8 cellular contexts compared by ENCODE assay signal in genomic region chr6:151389640-151390275, GRCh38. TPM values are rescaled to one million over a fixed set of nuclear protein-coding genes. Genes with fewer than 3 reads are reported as not detected.
DNase-seq lines count a peak whose midpoint lies in the region; ATAC-seq and TF ChIP-seq lines count a peak whose summit lies in the region.

No MANE protein-coding gene starts in this region.

- peak; percentile 33 for ATAC-seq in GM18499 (IDR thresholded peaks at IDR 0.05; ENCODE audit: insufficient read depth, unreplicated experiment)
- ATAC-seq in HG02852 (IDR thresholded peaks at IDR 0.05; ENCODE audit: unreplicated experiment): peak; percentile 59
- no peak; the same call in 1 of the 2 replicates for ATAC-seq in WTC11

- H3K4me3 Mint-ChIP-seq in WTC11 (peak overlapping the region; percentile 91), type B pancreatic cell (peak overlapping the region; percentile 93)

- no peaks in the 10 kb centered on the region for H3K27me3 Mint-ChIP-seq in WTC11 (ENCODE audit: low read depth)
- H3K27me3 Mint-ChIP-seq in type B pancreatic cell: no peaks in the 10 kb centered on the region

- peaks cover 14% of the 10 kb centered on the region for H3K36me3 Mint-ChIP-seq in WTC11
- H3K36me3 Mint-ChIP-seq in type B pancreatic cell: peaks cover 9% of the 10 kb centered on the region

- H3K9me3 Mint-ChIP-seq in WTC11: no peaks in the 10 kb centered on the region
- H3K9me3 Mint-ChIP-seq in type B pancreatic cell: no peaks in the 10 kb centered on the region

- CTCF ChIA-PET in WTC11 (lab: Charles Lee): interaction anchor here (0.6 to 1.8 kb wide), 3 partner anchors 17 to 58 kb away, joined by 3 to 8 read pairs (median 3); no protein-coding TSS in a partner anchor

- POLR2A ChIA-PET in WTC11 (lab: Charles Lee): interaction anchor here (1.0 to 1.7 kb wide), 6 partner anchors 16 to 165 kb away, joined by 3 to 6 read pairs (median 4); partner anchors contain the start of gene RMND1

- TF ChIP-seq CTCF in WTC11 (IDR thresholded peaks at IDR 0.05) (no peak), type B pancreatic cell (conservative IDR thresholded peaks at IDR 0.05) (no peak)

- TF ChIP-seq POLR2A in erythroblast (IDR thresholded peaks at IDR 0.05; ENCODE audit: low read length): peak; percentile 88

- H3K4me1 Mint-ChIP-seq in WTC11 (peaks cover 55% of the 10 kb centered on the region), type B pancreatic cell (ENCODE audit: unreplicated experiment) (peaks cover 30% of the 10 kb centered on the region)

- peak overlapping the region; percentile 99 for H3K27ac Mint-ChIP-seq in WTC11
- H3K27ac Mint-ChIP-seq in type B pancreatic cell: peak overlapping the region; percentile 96

- DNase-seq in AG20443 (ENCODE audit: low spot score): peak; percentile 70
- peak; percentile 27 for DNase-seq in NCI-H1694 (lab: John Stamatoyannopoulos, UW)
- DNase-seq in WTC11 (ENCODE audit: low spot score): peak; percentile 28
- no peak for DNase-seq in erythroblast (lab: John Stamatoyannopoulos, UW)
- DNase-seq in middle frontal gyrus (ENCODE audit: extremely low spot score, low spot score): peak; percentile 29
- no peak for DNase-seq in type B pancreatic cell (ENCODE audit: extremely low spot score, unreplicated experiment)

TF ChIP-seq in WTC11, 78 proteins besides CTCF, POLR2A, EP300 and RAD21:
- TF ChIP-seq HMGXB4 (CRISPR knock-in tag; IDR thresholded peaks at IDR 0.05): peak; percentile 69; the same call in 1 of the 2 replicates
- peak; percentile 81; the same call in 1 of the 2 replicates for TF ChIP-seq ZNF138 (CRISPR knock-in tag; conservative IDR thresholded peaks at IDR 0.05)
- peak; percentile 24; the same call in 1 of the 2 replicates for TF ChIP-seq TP53 (CRISPR knock-in tag; IDR thresholded peaks at IDR 0.05)
- 0 out of 2 replicates have a peak, but pooled peaks have one; percentile 44 for TF ChIP-seq SP1 (CRISPR knock-in tag; conservative IDR thresholded peaks at IDR 0.05)
- TF ChIP-seq FOXK1 (CRISPR knock-in tag; IDR thresholded peaks at IDR 0.05): peak; percentile 54
- TF ChIP-seq TCF7 (CRISPR knock-in tag; IDR thresholded peaks at IDR 0.05; ENCODE audit: low read depth): 0 out of 2 replicates have a peak, but pooled peaks have one; percentile 29
- TF ChIP-seq ZNF416 (CRISPR knock-in tag; IDR thresholded peaks at IDR 0.05): 0 out of 2 replicates have a peak, but pooled peaks have one; percentile 80
- TF ChIP-seq, protein P1, sequence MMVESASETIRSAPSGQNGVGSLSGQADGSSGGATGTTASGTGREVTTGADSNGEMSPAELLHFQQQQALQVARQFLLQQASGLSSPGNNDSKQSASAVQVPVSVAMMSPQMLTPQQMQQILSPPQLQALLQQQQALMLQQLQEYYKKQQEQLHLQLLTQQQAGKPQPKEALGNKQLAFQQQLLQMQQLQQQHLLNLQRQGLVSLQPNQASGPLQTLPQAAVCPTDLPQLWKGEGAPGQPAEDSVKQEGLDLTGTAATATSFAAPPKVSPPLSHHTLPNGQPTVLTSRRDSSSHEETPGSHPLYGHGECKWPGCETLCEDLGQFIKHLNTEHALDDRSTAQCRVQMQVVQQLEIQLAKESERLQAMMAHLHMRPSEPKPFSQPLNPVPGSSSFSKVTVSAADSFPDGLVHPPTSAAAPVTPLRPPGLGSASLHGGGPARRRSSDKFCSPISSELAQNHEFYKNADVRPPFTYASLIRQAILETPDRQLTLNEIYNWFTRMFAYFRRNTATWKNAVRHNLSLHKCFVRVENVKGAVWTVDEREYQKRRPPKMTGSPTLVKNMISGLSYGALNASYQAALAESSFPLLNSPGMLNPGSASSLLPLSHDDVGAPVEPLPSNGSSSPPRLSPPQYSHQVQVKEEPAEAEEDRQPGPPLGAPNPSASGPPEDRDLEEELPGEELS (CRISPR knock-in tag; IDR thresholded peaks at IDR 0.05): 0 out of 2 replicates have a peak, but pooled peaks have one; percentile 54
- TF ChIP-seq FOXP1 (CRISPR knock-in tag; IDR thresholded peaks at IDR 0.05; ENCODE audit: borderline replicate concordance): peak; percentile 86; the same call in 1 of the 2 replicates
- 0 out of 2 replicates have a peak, but pooled peaks have one; percentile 37 for TF ChIP-seq EMX1 (CRISPR knock-in tag; IDR thresholded peaks at IDR 0.05)
- TF ChIP-seq, protein P2, sequence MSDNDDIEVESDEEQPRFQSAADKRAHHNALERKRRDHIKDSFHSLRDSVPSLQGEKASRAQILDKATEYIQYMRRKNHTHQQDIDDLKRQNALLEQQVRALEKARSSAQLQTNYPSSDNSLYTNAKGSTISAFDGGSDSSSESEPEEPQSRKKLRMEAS (CRISPR knock-in tag; IDR thresholded peaks at IDR 0.05): peak; percentile 55; the same call in 1 of the 2 replicates
- no peak for TF ChIP-seq ELF4 (CRISPR knock-in tag; IDR thresholded peaks at IDR 0.05; ENCODE audit: low read depth)
- 0 out of 2 replicates have a peak, but pooled peaks have one; percentile 53 for TF ChIP-seq TEAD1 (CRISPR knock-in tag; IDR thresholded peaks at IDR 0.05)
- TF ChIP-seq NFYB (CRISPR knock-in tag; conservative IDR thresholded peaks at IDR 0.05; ENCODE audit: low read depth): 0 out of 2 replicates have a peak, but pooled peaks have one; percentile 8
- TF ChIP-seq ETV6 (CRISPR knock-in tag; IDR thresholded peaks at IDR 0.05): peak; percentile 67; the same call in 1 of the 2 replicates
- TF ChIP-seq, protein P3, sequence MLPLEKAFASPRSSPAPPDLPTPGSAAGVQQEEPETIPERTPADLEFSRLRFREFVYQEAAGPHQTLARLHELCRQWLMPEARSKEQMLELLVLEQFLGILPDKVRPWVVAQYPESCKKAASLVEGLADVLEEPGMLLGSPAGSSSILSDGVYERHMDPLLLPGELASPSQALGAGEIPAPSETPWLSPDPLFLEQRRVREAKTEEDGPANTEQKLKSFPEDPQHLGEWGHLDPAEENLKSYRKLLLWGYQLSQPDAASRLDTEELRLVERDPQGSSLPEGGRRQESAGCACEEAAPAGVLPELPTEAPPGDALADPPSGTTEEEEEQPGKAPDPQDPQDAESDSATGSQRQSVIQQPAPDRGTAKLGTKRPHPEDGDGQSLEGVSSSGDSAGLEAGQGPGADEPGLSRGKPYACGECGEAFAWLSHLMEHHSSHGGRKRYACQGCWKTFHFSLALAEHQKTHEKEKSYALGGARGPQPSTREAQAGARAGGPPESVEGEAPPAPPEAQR (CRISPR knock-in tag; IDR thresholded peaks at IDR 0.05): no peak
- peak; percentile 83 for TF ChIP-seq ARID4B (CRISPR knock-in tag; IDR thresholded peaks at IDR 0.05; ENCODE audit: borderline replicate concordance)
- TF ChIP-seq IRF2 (CRISPR knock-in tag; IDR thresholded peaks at IDR 0.05; ENCODE audit: borderline replicate concordance, low read depth): no peak
- no peak for TF ChIP-seq OVOL2 (CRISPR knock-in tag; IDR thresholded peaks at IDR 0.05; ENCODE audit: borderline replicate concordance)
TF ChIP-seq in WTC11: peak in this region for 15.

RNA-seq across cellular contexts. Expression of gene ZBTB2, which starts 1.6 kb away (rescaled TPM):
- total RNA-seq in WTC11 (2021) (14.0 to 14.3 TPM (median 14.3 TPM) in 3 replicates), type B pancreatic cell (ENCODE audit: low replicate concordance) (13.5 and 14.8 TPM in 2 replicates)

Comparison
In these comparisons a context has a peak if more than half of its experiments do, and no peak if none do; other contexts are left out.
1. DNase-seq: peak in AG20443 (single experiment), NCI-H1694 (single experiment), WTC11 (single experiment) and middle frontal gyrus (single experiment); none in erythroblast (0 of 2) and type B pancreatic cell (single experiment).